ENCODE assay signal across 2 cellular contexts in genomic region chr5:129619782-129620181, GRCh38.
TF ChIP-seq lines count a peak whose summit lies in the region.

No MANE protein-coding gene starts in this region.

TF ChIP-seq in SK-N-SH, 30 proteins besides CTCF, POLR2A, EP300 and RAD21 (continued from another document):
- TF ChIP-seq TEAD4 (IDR thresholded peaks at IDR 0.05; ENCODE audit: borderline replicate concordance, insufficient read depth) (no peak), CHD2 (IDR thresholded peaks at IDR 0.05; ENCODE audit: low read length, partially characterized antibody) (no peak), ELF1 (IDR thresholded peaks at IDR 0.05) (no peak), FOXJ3 (CRISPR knock-in tag; IDR thresholded peaks at IDR 0.05) (no peak), MXI1 (IDR thresholded peaks at IDR 0.05; ENCODE audit: low read depth, low read length) (no peak), REST (IDR thresholded peaks at IDR 0.05; ENCODE audit: low read depth, low read length) (no peak), ZBTB33 (IDR thresholded peaks at IDR 0.05; ENCODE audit: borderline replicate concordance, low read depth) (no peak), RFX5 (IDR thresholded peaks at IDR 0.05; ENCODE audit: low read length) (no peak), SMC3 (IDR thresholded peaks at IDR 0.05; ENCODE audit: low read depth, low read length) (no peak), FOSL2 (IDR thresholded peaks at IDR 0.05; ENCODE audit: borderline replicate concordance, low read depth) (no peak), NRF1 (IDR thresholded peaks at IDR 0.05; ENCODE audit: low read depth, low read length) (no peak), TAF1 (IDR thresholded peaks at IDR 0.05; ENCODE audit: borderline replicate concordance, low read depth, low read length) (no peak), POLR2AphosphoS5 (IDR thresholded peaks at IDR 0.05; ENCODE audit: low read depth, low read length) (no peak), TCF12 (IDR thresholded peaks at IDR 0.05) (no peak), EZH2phosphoT487 (IDR thresholded peaks at IDR 0.05; ENCODE audit: borderline replicate concordance, low read depth) (no peak)
TF ChIP-seq in SK-N-SH: peak in this region for 0.

TF ChIP-seq in SK-N-SH treated with all-trans-retinoic acid at 6 μM for 48 hours, 23 proteins besides CTCF, POLR2A, EP300 and RAD21 (continued from another document):
- TF ChIP-seq PATZ1 (CRISPR knock-in tag; IDR thresholded peaks at IDR 0.05; ENCODE audit: borderline replicate concordance) (no peak), BACH2 (CRISPR knock-in tag; IDR thresholded peaks at IDR 0.05; ENCODE audit: borderline replicate concordance) (no peak), ISL1 (CRISPR knock-in tag; IDR thresholded peaks at IDR 0.05) (no peak), ZFP3 (CRISPR knock-in tag; IDR thresholded peaks at IDR 0.05) (no peak), TOX (CRISPR knock-in tag; IDR thresholded peaks at IDR 0.05; ENCODE audit: borderline replicate concordance) (no peak), CSDC2 (CRISPR knock-in tag; IDR thresholded peaks at IDR 0.05) (no peak), TCF4 (CRISPR knock-in tag; IDR thresholded peaks at IDR 0.05; ENCODE audit: borderline replicate concordance) (no peak), ARNTL (CRISPR knock-in tag; IDR thresholded peaks at IDR 0.05; ENCODE audit: borderline replicate concordance, low read depth) (no peak), ZC3H10 (CRISPR knock-in tag; IDR thresholded peaks at IDR 0.05) (no peak), TSHZ2 (CRISPR knock-in tag; IDR thresholded peaks at IDR 0.05) (no peak), SNAI2 (CRISPR knock-in tag; IDR thresholded peaks at IDR 0.05) (no peak)
